11 cellular contexts compared by ENCODE assay signal in the genomic region with DNA sequence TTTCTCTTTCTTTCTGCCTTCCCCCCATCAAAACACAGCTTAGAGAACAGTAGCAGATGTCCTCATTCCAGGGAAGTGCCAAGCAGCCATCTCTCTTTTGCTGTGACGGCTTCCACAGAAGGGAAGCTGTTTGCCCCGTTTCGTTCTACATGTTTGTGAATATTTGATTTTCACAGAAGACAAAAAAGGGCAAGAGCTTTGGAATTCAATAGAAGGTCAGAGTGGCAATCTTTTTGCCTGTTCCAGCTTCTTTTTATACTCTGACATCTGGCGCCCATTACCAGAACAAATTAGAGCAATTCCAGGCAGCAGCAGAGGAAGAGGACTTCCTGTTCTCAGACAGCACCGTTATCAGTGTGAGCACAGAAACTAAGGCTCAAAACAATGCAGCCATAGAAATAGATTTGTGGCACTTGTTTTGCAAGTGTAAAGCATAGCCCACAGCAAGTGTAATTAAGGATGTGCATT.
DNase-seq lines count a peak whose midpoint lies in the region; ATAC-seq lines count a peak whose summit lies in the region.
"Had no signal": no experiment of that assay in that cellular context is flagged by ENCODE, and none has a peak within 500 bp of the region (broad histone marks: within the 10 kb centered on the region; RNA-seq: fewer than 3 reads in every experiment).

No MANE protein-coding gene starts in this region.

- WGBS in mesodermal cell (ENCODE audit: insufficient coverage in 2 of 2), 2 experiments, result 59 to 63% methylated on average over 3 to 5 of the region's 5 CpGs

- no peaks in the 10 kb centered on the region for H3K36me3 ChIP-seq in ACC112 (ENCODE audit: insufficient read depth, low read length)
- no peaks in the 10 kb centered on the region for H3K36me3 ChIP-seq in mesodermal cell (ENCODE audit: control insufficient read depth, insufficient read depth, low read length)
- H3K36me3 ChIP-seq: esophagus squamous epithelium had no signal

- no peaks in the 10 kb centered on the region for H3K27me3 ChIP-seq in ACC112 (ENCODE audit: insufficient read depth, low read length)
- H3K27me3 ChIP-seq: esophagus squamous epithelium had no signal

- H3K4me3 ChIP-seq in ACC112 (ENCODE audit: low read depth, low read length) (peak overlapping the region; percentile 42; the same call in 1 of the 2 replicates), mesodermal cell (ENCODE audit: extremely low read depth, insufficient read depth, low read length, poor library complexity, severe bottlenecking) (no peak overlapping the region)

- intact Hi-C loops in dendritic cell treated with granulocyte-macrophage colony-stimulating factor and Interleukin-4, amounts not matched to agents 40 ng/mL and 50 ng/mL, for 4 days (cut with micrococcal nuclease), result loop anchor here (10.0 kb wide), 1 partner anchor 52 kb away; no protein-coding TSS in a partner anchor

- DNase-seq in NCI-H82 (lab: John Stamatoyannopoulos, UW) (peak; percentile 42), dedifferentiated amniotic fluid mesenchymal stem cell (ENCODE audit: extremely low spot score) (no peak), GF-D8 (lab: John Stamatoyannopoulos, UW) (no peak)
- DNase-seq: AML-193, esophagus squamous epithelium, HCEC 1CT had no signal

- peak overlapping the region; percentile 30 for H3K4me3 Mint-ChIP-seq in dendritic cell treated with granulocyte-macrophage colony-stimulating factor and Interleukin-4, amounts not matched to agents 40 ng/mL and 50 ng/mL, for 4 days

- H3K79me2 ChIP-seq in ACC112 (ENCODE audit: control insufficient read depth, insufficient read depth, low read length, unreplicated experiment), result no peaks in the 10 kb centered on the region

- peak overlapping the region; percentile 46 for H3K27ac Mint-ChIP-seq in dendritic cell treated with granulocyte-macrophage colony-stimulating factor and Interleukin-4, amounts not matched to agents 40 ng/mL and 50 ng/mL, for 4 days

- no peaks in the 10 kb centered on the region for H3K27me3 Mint-ChIP-seq in dendritic cell treated with granulocyte-macrophage colony-stimulating factor and Interleukin-4, amounts not matched to agents 40 ng/mL and 50 ng/mL, for 4 days

- peaks cover 6% of the 10 kb centered on the region for H3K4me1 Mint-ChIP-seq in dendritic cell treated with granulocyte-macrophage colony-stimulating factor and Interleukin-4, amounts not matched to agents 40 ng/mL and 50 ng/mL, for 4 days (ENCODE audit: low read depth)

- no peaks in the 10 kb centered on the region for H3K36me3 Mint-ChIP-seq in dendritic cell treated with granulocyte-macrophage colony-stimulating factor and Interleukin-4, amounts not matched to agents 40 ng/mL and 50 ng/mL, for 4 days (ENCODE audit: low read depth)

- no peak overlapping the region for H2AFZ ChIP-seq in ACC112 (ENCODE audit: low read length, unreplicated experiment)

- peaks cover 22% of the 10 kb centered on the region for H3K9me3 Mint-ChIP-seq in dendritic cell treated with granulocyte-macrophage colony-stimulating factor and Interleukin-4, amounts not matched to agents 40 ng/mL and 50 ng/mL, for 4 days

- ATAC-seq in HG02763 (IDR thresholded peaks at IDR 0.05; ENCODE audit: unreplicated experiment) (no peak), GM21576 (IDR thresholded peaks at IDR 0.05; ENCODE audit: unreplicated experiment) (no peak)

- H3K9me3 ChIP-seq in mesodermal cell (ENCODE audit: control insufficient read depth, low read length), result peaks cover 11% of the 10 kb centered on the region

- H3K27ac ChIP-seq in ACC112 (ENCODE audit: low read depth, low read length), result no peak overlapping the region
- peak overlapping the region; percentile 66 for H3K27ac ChIP-seq in mesodermal cell (ENCODE audit: low read depth, low read length, severe bottlenecking)

- H3K4me1 ChIP-seq in ACC112 (ENCODE audit: control insufficient read depth, insufficient read depth, low read length, unreplicated experiment), result no peaks in the 10 kb centered on the region
- no peaks in the 10 kb centered on the region for H3K4me1 ChIP-seq in mesodermal cell (ENCODE audit: control insufficient read depth, insufficient read depth, low read length, poor library complexity, severe bottlenecking)
- H3K4me1 ChIP-seq: esophagus squamous epithelium had no signal
